Comparison of ENCODE assay signal across 9 cellular contexts in the genomic region with DNA sequence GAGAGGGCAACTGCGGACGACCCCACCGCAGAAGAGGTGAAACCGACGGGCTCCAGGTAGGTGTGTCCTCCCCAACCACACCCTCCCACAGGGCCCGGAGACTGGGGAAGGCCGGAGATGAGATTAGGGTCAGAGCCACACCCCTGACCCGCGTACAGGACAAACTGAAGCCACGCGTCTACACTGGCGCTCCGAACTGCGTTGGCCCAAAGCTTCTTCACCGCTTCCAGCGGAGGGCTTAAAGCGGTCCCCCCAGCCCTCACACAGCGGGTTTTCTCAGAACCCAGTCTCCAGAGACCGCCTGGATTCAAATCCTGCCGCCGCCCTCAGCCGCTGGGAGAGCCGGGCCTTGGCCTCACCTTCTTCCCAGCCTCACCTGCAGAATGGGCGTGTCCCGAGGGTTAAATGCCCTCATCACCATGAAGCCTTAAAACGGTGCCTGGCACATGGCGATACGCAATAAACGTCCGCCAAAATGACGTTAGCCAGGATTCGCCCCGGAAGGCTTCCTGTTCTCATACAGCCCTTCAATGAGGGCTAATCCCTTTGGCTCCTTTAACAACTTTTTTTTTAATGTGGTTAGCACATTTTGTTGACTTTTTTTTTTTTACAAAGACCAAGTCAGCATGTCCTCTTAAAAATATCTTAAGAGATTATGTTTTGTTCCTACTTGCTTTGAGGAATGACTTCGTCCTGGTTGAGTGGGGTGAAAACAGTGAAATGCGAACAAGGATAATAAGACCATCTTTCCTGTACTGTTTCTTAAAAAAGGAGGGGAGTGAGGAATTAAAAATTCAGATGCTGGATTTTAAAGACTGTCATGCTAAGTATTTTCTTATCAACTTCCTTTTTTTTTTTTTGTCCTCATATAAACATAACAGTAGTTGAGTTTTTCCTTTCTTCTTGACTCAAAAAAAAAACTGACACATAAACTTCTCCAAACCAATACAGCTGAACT. TPM values are rescaled to one million over a fixed set of nuclear protein-coding genes. Genes with fewer than 3 reads are reported as not detected.
DNase-seq lines count a peak whose midpoint lies in the region; ATAC-seq, FAIRE-seq and TF ChIP-seq lines count a peak whose summit lies in the region.
"Had no signal": no experiment of that assay in that cellular context is flagged by ENCODE, and none has a peak within 500 bp of the region (broad histone marks: within the 10 kb centered on the region; RNA-seq: fewer than 3 reads in every experiment).

No MANE protein-coding gene starts in this region.

- H3K36me3 Mint-ChIP-seq in CD4-positive, CD25-positive, alpha-beta regulatory T cell: peaks cover 7% of the 10 kb centered on the region
- no peaks in the 10 kb centered on the region for H3K36me3 Mint-ChIP-seq in naive B cell

- DNase-seq in CD4-positive, CD25-positive, alpha-beta regulatory T cell: peak in 1 of 3 donors; percentile 24
- DNase-seq in cerebellar cortex (ENCODE audit: low spot score): peak; percentile 35
- no peak for DNase-seq in naive B cell
- DNase-seq in cerebellar nuclear complex (lab: John Stamatoyannopoulos, UW): no peak
- DNase-seq in HTR-8/SVneo (ENCODE audit: insufficient read length, low spot score): no peak
- no peak for DNase-seq in SW480 (ENCODE audit: low spot score)

- H3K4me3 ChIP-seq in CD4-positive, CD25-positive, alpha-beta regulatory T cell (ENCODE audit: low read depth, low read length): peak overlapping the region; percentile 91
- H3K4me3 ChIP-seq in OCI-LY3 (ENCODE audit: low read length): no peak overlapping the region

- no peaks in the 10 kb centered on the region for H4K20me1 ChIP-seq in OCI-LY3 (ENCODE audit: insufficient read depth, low read length)

- no peak for TF ChIP-seq CTCF in OCI-LY3 (IDR thresholded peaks at IDR 0.05; ENCODE audit: low read depth, low read length)

- 0 out of 2 replicates have a peak overlapping the region, but pooled peaks have one; percentile 1 for H3K9ac ChIP-seq in OCI-LY3 (ENCODE audit: low read length)

- H3K4me1 Mint-ChIP-seq in CD4-positive, CD25-positive, alpha-beta regulatory T cell: peaks cover 19 to 37% (median 20%) of the 10 kb centered on the region in 4 donors
- H3K4me1 Mint-ChIP-seq in naive B cell: peaks cover 20 to 41% (median 22%) of the 10 kb centered on the region in 3 donors

- H3K4me1 ChIP-seq in CD4-positive, CD25-positive, alpha-beta regulatory T cell (ENCODE audit: control insufficient read depth, insufficient read depth, low read length, poor library complexity, severe bottlenecking): peaks cover 19% of the 10 kb centered on the region
- peaks cover 21% of the 10 kb centered on the region for H3K4me1 ChIP-seq in OCI-LY3 (ENCODE audit: low read length)

- H3K9me3 Mint-ChIP-seq in CD4-positive, CD25-positive, alpha-beta regulatory T cell: no peaks in the 10 kb centered on the region
- no peaks in the 10 kb centered on the region for H3K9me3 Mint-ChIP-seq in naive B cell

- no peaks in the 10 kb centered on the region for H3K79me2 ChIP-seq in OCI-LY3 (ENCODE audit: low read length)

- peak overlapping the region; percentile 80 to 92 (median 86) for H3K4me3 Mint-ChIP-seq in CD4-positive, CD25-positive, alpha-beta regulatory T cell
- H3K4me3 Mint-ChIP-seq in naive B cell: peak overlapping the region; percentile 77 to 93 (median 86)

- no peaks in the 10 kb centered on the region for H3K9me3 ChIP-seq in CD4-positive, CD25-positive, alpha-beta regulatory T cell (ENCODE audit: control insufficient read depth in 2 of 2, low read length in 2 of 2)
- H3K9me3 ChIP-seq in OCI-LY3 (ENCODE audit: insufficient read depth, low read length): no peaks in the 10 kb centered on the region

- H3K27me3 Mint-ChIP-seq in CD4-positive, CD25-positive, alpha-beta regulatory T cell: peaks cover 5% of the 10 kb centered on the region
- H3K27me3 Mint-ChIP-seq in naive B cell: no peaks in the 10 kb centered on the region

- H2AFZ ChIP-seq in OCI-LY3 (ENCODE audit: low read depth, low read length): 0 out of 2 replicates have a peak overlapping the region, but pooled peaks have one; percentile 45

- ATAC-seq in CD4-positive, CD25-positive, alpha-beta regulatory T cell (ENCODE audit: low read depth in 2 of 2): no peak
- ATAC-seq in naive B cell (ENCODE audit: low read depth in 2 of 2) (peak in 1 of 2 donors; percentile 20), HG02798 (IDR thresholded peaks at IDR 0.05; ENCODE audit: poor library complexity, unreplicated experiment) (no peak)

- no peak for FAIRE-seq in HTR-8/SVneo (lab: Jason Lieb, UNC)

- peak overlapping the region; percentile 96 to 97 (median 96) for H3K27ac Mint-ChIP-seq in CD4-positive, CD25-positive, alpha-beta regulatory T cell
- H3K27ac Mint-ChIP-seq in naive B cell: peak overlapping the region; percentile 81 to 95 (median 89)

- no peaks in the 10 kb centered on the region for H3K36me3 ChIP-seq in CD4-positive, CD25-positive, alpha-beta regulatory T cell (ENCODE audit: control insufficient read depth, insufficient read depth, low read length)
- H3K36me3 ChIP-seq in OCI-LY3 (replicated peaks; ENCODE audit: low read depth, low read length): no peaks in the 10 kb centered on the region

- no peaks in the 10 kb centered on the region for H3K27me3 ChIP-seq in CD4-positive, CD25-positive, alpha-beta regulatory T cell (ENCODE audit: control insufficient read depth, insufficient read depth, low read length)
- no peaks in the 10 kb centered on the region for H3K27me3 ChIP-seq in OCI-LY3 (ENCODE audit: low read depth, low read length)

- peak overlapping the region; percentile 45 for H3K4me2 ChIP-seq in OCI-LY3 (ENCODE audit: low read length)

- peak overlapping the region; percentile 72 for H3K27ac ChIP-seq in CD4-positive, CD25-positive, alpha-beta regulatory T cell (ENCODE audit: insufficient read depth, low read length, poor library complexity, severe bottlenecking)
- H3K27ac ChIP-seq in OCI-LY3 (ENCODE audit: low read length): no peak overlapping the region
- H3K27ac ChIP-seq: VCaP had no signal

RNA-seq across cellular contexts. Expression of a gene that starts 15.1 kb away (rescaled TPM):
- total RNA-seq in CD4-positive, CD25-positive, alpha-beta regulatory T cell: 70.9 TPM
- 10 to 100 TPM; 15.6 to 28.6 (median 17.5) TPM for polyA plus RNA-seq in CD4-positive, CD25-positive, alpha-beta regulatory T cell
- 10 to 100 TPM in 5 of 6 donors, 1 to 10 TPM in 1; 8.8 to 31.0 (median 24.7) TPM for polyA plus RNA-seq in naive B cell (ENCODE audit: low read depth in 6 of 6)
